Comparison of ENCODE assay signal across 16 cellular contexts in the genomic region with DNA sequence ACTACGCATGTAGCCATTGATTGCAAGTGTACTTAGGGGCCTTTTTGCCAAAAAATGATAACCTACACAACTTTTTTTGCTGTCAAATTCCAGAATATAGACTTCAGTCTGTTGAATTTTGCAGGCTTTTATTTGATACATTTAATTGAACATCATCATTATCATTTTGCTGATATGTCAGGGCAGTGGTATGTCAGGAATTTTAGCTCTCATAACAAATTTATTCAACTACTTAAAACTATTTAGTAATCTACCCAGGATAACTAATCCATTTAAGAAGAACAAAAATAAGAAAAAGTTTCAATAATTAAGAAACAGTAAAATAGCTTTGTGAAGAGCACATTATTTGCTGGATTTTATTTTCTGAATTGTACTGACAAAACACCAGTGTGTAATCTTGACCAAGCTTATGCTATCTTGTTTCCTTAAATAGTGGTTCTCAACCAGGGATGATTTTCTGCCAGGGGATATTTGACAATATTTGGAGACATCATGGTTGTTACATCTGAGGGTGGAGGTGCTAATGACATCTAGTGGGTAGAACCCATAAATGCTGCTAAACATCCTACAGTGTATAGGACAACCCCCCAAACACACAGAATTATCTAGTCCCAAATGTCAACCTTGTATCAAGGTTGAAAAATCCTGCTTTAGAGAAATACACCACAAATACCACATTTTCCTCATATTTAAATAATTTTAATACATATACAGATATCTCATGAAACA. TPM values are rescaled to one million over a fixed set of nuclear protein-coding genes. Genes with fewer than 3 reads are reported as not detected.
DNase-seq lines count a peak whose midpoint lies in the region; ATAC-seq and TF ChIP-seq lines count a peak whose summit lies in the region.
"Had no signal": no experiment of that assay in that cellular context is flagged by ENCODE, and none has a peak within 500 bp of the region (broad histone marks: within the 10 kb centered on the region; RNA-seq: fewer than 3 reads in every experiment).

No MANE protein-coding gene starts in this region.

- H3K14ac ChIP-seq in IMR-90 (replicated peaks; ENCODE audit: low read depth, low read length), result no peak overlapping the region

- no peak overlapping the region for H2AFZ ChIP-seq in IMR-90 (replicated peaks; ENCODE audit: low read length, poor library complexity)

- no peak overlapping the region for H2BK20ac ChIP-seq in IMR-90 (ENCODE audit: low read depth, low read length)

- no peak overlapping the region for H3K18ac ChIP-seq in IMR-90 (ENCODE audit: low read depth, low read length)

- H3K36me3 Mint-ChIP-seq in CD4-positive, CD25-positive, alpha-beta regulatory T cell, result peaks cover 25% of the 10 kb centered on the region

- no peaks in the 10 kb centered on the region for H3K27me3 ChIP-seq in CD4-positive, CD25-positive, alpha-beta regulatory T cell (ENCODE audit: control insufficient read depth, insufficient read depth, low read length)
- H3K27me3 ChIP-seq in IMR-90 (ENCODE audit: control insufficient read depth, insufficient read depth, low read length), result no peaks in the 10 kb centered on the region
- H3K27me3 ChIP-seq: SJSA1 had no signal

- no peak overlapping the region for H2BK15ac ChIP-seq in IMR-90 (ENCODE audit: low read depth, low read length)

- H2AK9ac ChIP-seq in IMR-90 (replicated peaks; ENCODE audit: low read depth, low read length, poor library complexity), result no peak overlapping the region

- H3K27me3 Mint-ChIP-seq in CD4-positive, CD25-positive, alpha-beta regulatory T cell, result no peaks in the 10 kb centered on the region
- H3K27me3 Mint-ChIP-seq: activated naive CD8-positive, alpha-beta T cell; central memory CD8-positive, alpha-beta T cell; progenitor cell of endocrine pancreas had no signal

- H3K9me1 ChIP-seq in IMR-90 (ENCODE audit: insufficient read depth, low read length), result no peaks in the 10 kb centered on the region

- peak overlapping the region in 1 of 3 donors; percentile 79 for H3K27ac Mint-ChIP-seq in CD4-positive, CD25-positive, alpha-beta regulatory T cell
- H3K27ac Mint-ChIP-seq: progenitor cell of endocrine pancreas had no signal

- peaks cover 0 to 7% (median 0%) of the 10 kb centered on the region in 7 donors for H3K9me3 Mint-ChIP-seq in CD4-positive, CD25-positive, alpha-beta regulatory T cell
- H3K9me3 Mint-ChIP-seq: central memory CD8-positive, alpha-beta T cell had no signal

- TF ChIP-seq CTCF in IMR-90 (conservative IDR thresholded peaks at IDR 0.05; ENCODE audit: low read depth, low read length), result no peak
- TF ChIP-seq CTCF in lower leg skin (IDR thresholded peaks at IDR 0.05), result no peak

- DNase-seq in CD4-positive, CD25-positive, alpha-beta regulatory T cell, result peak in 1 of 3 donors; percentile 4
- DNase-seq in IMR-90 (peak; percentile 5), Right ventricle myocardium superior (no peak), lower leg skin (ENCODE audit: low spot score in 2 of 2) (no peak), DMS79 (lab: John Stamatoyannopoulos, UW) (no peak), COR-L47 (lab: John Stamatoyannopoulos, UW) (no peak)
- DNase-seq: activated CD8-positive, alpha-beta memory T cell treated with anti-CD3 and anti-CD28 coated beads, Interleukin-2, amount 50 U/mL, for 48 hours; kidney glomerular epithelial cell; NCI-H748 treated with DMSO at 0.1 percent for 48 hours; stimulated activated CD4-positive, alpha-beta T cell treated with anti-CD3 and anti-CD28 coated beads, Interleukin-2, amount 100 ng/mL, for 48 hours had no signal

- peaks cover 12% of the 10 kb centered on the region for H3K4me1 ChIP-seq in CD4-positive, CD25-positive, alpha-beta regulatory T cell (ENCODE audit: control insufficient read depth, insufficient read depth, low read length, poor library complexity, severe bottlenecking)
- no peaks in the 10 kb centered on the region for H3K4me1 ChIP-seq in IMR-90 (ENCODE audit: control insufficient read depth, insufficient read depth, low read length)
- H3K4me1 ChIP-seq: SJSA1 had no signal

- H3K4me2 ChIP-seq in IMR-90 (ENCODE audit: low read depth, low read length), result no peak overlapping the region

- H3K4me3 Mint-ChIP-seq in CD4-positive, CD25-positive, alpha-beta regulatory T cell, result no peak overlapping the region

- WGBS in IMR-90 (ENCODE audit: extremely low coverage in 2 of 2, insufficient read length in 1 of 2), 2 experiments, result no CpG with 5 or more reads among the region's 1 CpG
- WGBS in lower leg skin, 2 donors, result 78 to 86% methylated on average over 1 of the region's 1 CpG

- no peak for TF ChIP-seq RAD21 in IMR-90 (IDR thresholded peaks at IDR 0.05; ENCODE audit: low read length)

- H2AK5ac ChIP-seq in IMR-90 (ENCODE audit: low read depth, low read length), result no peak overlapping the region

- H3K27ac ChIP-seq in CD4-positive, CD25-positive, alpha-beta regulatory T cell (ENCODE audit: insufficient read depth, low read length, poor library complexity, severe bottlenecking), result peak overlapping the region; percentile 39
- no peak overlapping the region for H3K27ac ChIP-seq in IMR-90 (ENCODE audit: insufficient read depth, low read length)
- H3K27ac ChIP-seq: SJSA1 had no signal

- intact Hi-C loops in IMR-90 (cut with micrococcal nuclease), result no loop called here
- intact Hi-C loops in Right ventricle myocardium superior (cut with DNase I), result no loop called here
- intact Hi-C loops in lower leg skin (cut with DNase I; ENCODE audit: low total_unique reads), result no loop called here

- peak; percentile 44 to 50 for ATAC-seq in CD4-positive, CD25-positive, alpha-beta regulatory T cell (ENCODE audit: low read depth in 2 of 2)
- ATAC-seq in GM19351 (IDR thresholded peaks at IDR 0.05; ENCODE audit: unreplicated experiment) (peak; percentile 45), IMR-90 (ENCODE audit: low read depth) (no peak), Right ventricle myocardium superior (ENCODE audit: poor library complexity) (peak; percentile 78), GM21576 (IDR thresholded peaks at IDR 0.05; ENCODE audit: unreplicated experiment) (no peak)

- CTCF ChIA-PET in IMR-90 (lab: Yijun Ruan, JAX), result interaction anchor here (0.5 to 1.0 kb wide), 3 partner anchors 56 to 107 kb away, joined by 3 read pairs; no protein-coding TSS in a partner anchor

- no peak overlapping the region for H4K8ac ChIP-seq in IMR-90 (ENCODE audit: low read depth in 2 of 2, low read length in 2 of 2)

- H3K4me1 Mint-ChIP-seq in CD4-positive, CD25-positive, alpha-beta regulatory T cell, result peaks cover 14 to 29% (median 26%) of the 10 kb centered on the region in 4 donors

- H3K56ac ChIP-seq in IMR-90 (ENCODE audit: extremely low read depth, insufficient read depth, low read length), result no peak overlapping the region

- H3K4me3 ChIP-seq in CD4-positive, CD25-positive, alpha-beta regulatory T cell (ENCODE audit: low read depth, low read length), result peak overlapping the region; percentile 45
- H3K4me3 ChIP-seq in IMR-90 (ENCODE audit: insufficient read depth, low read depth, low read length) (no peak overlapping the region), lower leg skin (ENCODE audit: low read depth, poor library complexity, severe bottlenecking) (no peak overlapping the region)
- H3K4me3 ChIP-seq: SJSA1 had no signal

- H3K36me3 ChIP-seq in CD4-positive, CD25-positive, alpha-beta regulatory T cell (ENCODE audit: control insufficient read depth, insufficient read depth, low read length), result peaks cover 3% of the 10 kb centered on the region
- no peaks in the 10 kb centered on the region for H3K36me3 ChIP-seq in IMR-90 (ENCODE audit: control insufficient read depth, insufficient read depth, low read length)
- H3K36me3 ChIP-seq: SJSA1 had no signal

- H3K23ac ChIP-seq in IMR-90 (ENCODE audit: low read depth, low read length), result no peak overlapping the region

- dilution Hi-C loops in IMR-90 (cut with HindIII; ENCODE audit: low sequenced_read_pairs, unreplicated experiment), result no loop called here

- no TSS peak for BruUV-seq in IMR-90 (replicated peaks; lab: Mats Ljungman, UMichigan)

- POLR2A ChIA-PET in IMR-90 (lab: Charles Lee; ENCODE audit: unreplicated experiment), result no interaction called here

- no peak for TF ChIP-seq POLR2A in IMR-90 (IDR thresholded peaks at IDR 0.05; ENCODE audit: low read depth, low read length)
- no peak for TF ChIP-seq POLR2A in lower leg skin (IDR thresholded peaks at IDR 0.05)

- H2BK120ac ChIP-seq in IMR-90 (ENCODE audit: low read depth, low read length), result no peak overlapping the region

- H3K4ac ChIP-seq in IMR-90 (ENCODE audit: low read depth, low read length), result no peak overlapping the region

- H4K20me1 ChIP-seq in IMR-90 (ENCODE audit: insufficient read depth, low read length), result no peaks in the 10 kb centered on the region

- no peaks in the 10 kb centered on the region for H3K79me1 ChIP-seq in IMR-90 (ENCODE audit: low read depth in 1 of 2, low read length in 2 of 2)

- no peak overlapping the region for H4K5ac ChIP-seq in IMR-90 (ENCODE audit: low read depth, low read length)

- H3K9me3 ChIP-seq in CD4-positive, CD25-positive, alpha-beta regulatory T cell (ENCODE audit: control insufficient read depth in 2 of 2, low read length in 2 of 2), result no peaks in the 10 kb centered on the region
- no peaks in the 10 kb centered on the region for H3K9me3 ChIP-seq in IMR-90 (ENCODE audit: control insufficient read depth, insufficient read depth, low read length)
- H3K9me3 ChIP-seq: SJSA1 had no signal

- no peak overlapping the region for H4K91ac ChIP-seq in IMR-90 (ENCODE audit: insufficient read depth, low read depth, low read length)

- H3K9ac ChIP-seq in IMR-90 (ENCODE audit: low read depth, low read length), result no peak overlapping the region

- no peak overlapping the region for H2BK5ac ChIP-seq in IMR-90 (ENCODE audit: low read depth, low read length, poor library complexity, severe bottlenecking)

- in situ Hi-C loops in IMR-90 (cut with MboI; ENCODE audit: low sequenced_read_pairs), result no loop called here

TF ChIP-seq in IMR-90, 13 proteins besides CTCF, POLR2A, EP300 and RAD21:
- TF ChIP-seq FOS (IDR thresholded peaks at IDR 0.05; ENCODE audit: low read depth, low read length) (no peak), SMC3 (IDR thresholded peaks at IDR 0.05; ENCODE audit: low read depth, low read length) (no peak), CEBPB (IDR thresholded peaks at IDR 0.05; ENCODE audit: low read depth, low read length) (no peak), RCOR1 (IDR thresholded peaks at IDR 0.05; ENCODE audit: insufficient replicate concordance, low read length) (no peak), BHLHE40 (IDR thresholded peaks at IDR 0.05; ENCODE audit: low read depth, low read length) (no peak)

RNA-seq across cellular contexts. Expression of a gene that starts 12.1 kb away (rescaled TPM):
- 153 TPM for total RNA-seq in CD4-positive, CD25-positive, alpha-beta regulatory T cell
- 1 to 10 TPM; 2.0 to 3.5 (median 2.9) TPM for polyA plus RNA-seq in CD4-positive, CD25-positive, alpha-beta regulatory T cell
- 0.18 and 0.83 TPM in 2 replicates for total RNA-seq in IMR-90 (2012; rRNA removed)
- 0.02 and 0.03 TPM in 2 replicates for polyA plus RNA-seq in IMR-90 (2012; rRNA removed)
- polyA plus RNA-seq in IMR-90 (2012; cell fraction: cytosol; rRNA removed), result under 0.01 TPM in 2 replicates
- polyA plus RNA-seq in IMR-90 (2012; cell fraction: nucleus; rRNA removed; ENCODE audit: low replicate concordance), result 0.02 TPM in 2 replicates
- 3,113 TPM for total RNA-seq in Right ventricle myocardium superior
- 1 to 10 TPM in 1 of 4 donors, under 1 TPM in 3; 0.25 to 2.4 (median 0.74) TPM for total RNA-seq in lower leg skin

Comparison
In these comparisons a context has a peak if more than half of its experiments do, and no peak if none do; other contexts are left out.
1. ATAC-seq: peak in CD4-positive, CD25-positive, alpha-beta regulatory T cell (2 of 2), GM19351 (single experiment) and Right ventricle myocardium superior (single experiment); none in IMR-90 (single experiment) and GM21576 (single experiment).
2. RNA of a gene that starts 12.1 kb away (total RNA-seq): 3,113 TPM in Right ventricle myocardium superior (single experiment) and 153 TPM in CD4-positive, CD25-positive, alpha-beta regulatory T cell (single experiment); 0.25 to 2.4 TPM in lower leg skin and 0.18 to 0.83 TPM in IMR-90; every median in the first group is over 10 times any median in the second.